2 cellular contexts compared by ENCODE assay signal in genomic region chr6:125693480-125693879, GRCh38.
TF ChIP-seq lines count a peak whose summit lies in the region.

No MANE protein-coding gene starts in this region.

TF ChIP-seq in HepG2, 621 proteins besides CTCF, POLR2A, EP300 and RAD21:
- TF ChIP-seq NFKB2 (CRISPR knock-in tag; IDR thresholded peaks at IDR 0.05; ENCODE audit: borderline replicate concordance): no peak
- no peak for TF ChIP-seq RXRB (CRISPR knock-in tag; IDR thresholded peaks at IDR 0.05; ENCODE audit: borderline replicate concordance)
- TF ChIP-seq ZNF282 (IDR thresholded peaks at IDR 0.05; ENCODE audit: partially characterized antibody): no peak
- TF ChIP-seq ZNF841 (CRISPR knock-in tag; IDR thresholded peaks at IDR 0.05; ENCODE audit: borderline replicate concordance): no peak
- TF ChIP-seq ATF7 (IDR thresholded peaks at IDR 0.05): no peak
- TF ChIP-seq ATF7 (CRISPR knock-in tag; IDR thresholded peaks at IDR 0.05): no peak
TF ChIP-seq in HepG2: peak in this region for 0.

TF ChIP-seq in GM23338, 12 proteins besides CTCF, POLR2A, EP300 and RAD21:
- TF ChIP-seq ETS1 (IDR thresholded peaks at IDR 0.05): no peak
- no peak for TF ChIP-seq NANOG (IDR thresholded peaks at IDR 0.05; ENCODE audit: borderline replicate concordance)
- no peak for TF ChIP-seq EZH2 (IDR thresholded peaks at IDR 0.05; ENCODE audit: low read depth, unreplicated experiment)
- no peak; the same call in 1 of the 2 replicates for TF ChIP-seq POLR2AphosphoS5 (IDR thresholded peaks at IDR 0.05; ENCODE audit: low read depth)
- TF ChIP-seq ZNF114 (CRISPR knock-in tag; IDR thresholded peaks at IDR 0.05): no peak
- no peak for TF ChIP-seq ZNF331 (CRISPR knock-in tag; IDR thresholded peaks at IDR 0.05; ENCODE audit: low read depth)
- no peak for TF ChIP-seq CREB1 (CRISPR knock-in tag; IDR thresholded peaks at IDR 0.05; ENCODE audit: low read depth)
- no peak for TF ChIP-seq STAT1 (IDR thresholded peaks at IDR 0.05; ENCODE audit: unreplicated experiment)
- TF ChIP-seq, protein P1, sequence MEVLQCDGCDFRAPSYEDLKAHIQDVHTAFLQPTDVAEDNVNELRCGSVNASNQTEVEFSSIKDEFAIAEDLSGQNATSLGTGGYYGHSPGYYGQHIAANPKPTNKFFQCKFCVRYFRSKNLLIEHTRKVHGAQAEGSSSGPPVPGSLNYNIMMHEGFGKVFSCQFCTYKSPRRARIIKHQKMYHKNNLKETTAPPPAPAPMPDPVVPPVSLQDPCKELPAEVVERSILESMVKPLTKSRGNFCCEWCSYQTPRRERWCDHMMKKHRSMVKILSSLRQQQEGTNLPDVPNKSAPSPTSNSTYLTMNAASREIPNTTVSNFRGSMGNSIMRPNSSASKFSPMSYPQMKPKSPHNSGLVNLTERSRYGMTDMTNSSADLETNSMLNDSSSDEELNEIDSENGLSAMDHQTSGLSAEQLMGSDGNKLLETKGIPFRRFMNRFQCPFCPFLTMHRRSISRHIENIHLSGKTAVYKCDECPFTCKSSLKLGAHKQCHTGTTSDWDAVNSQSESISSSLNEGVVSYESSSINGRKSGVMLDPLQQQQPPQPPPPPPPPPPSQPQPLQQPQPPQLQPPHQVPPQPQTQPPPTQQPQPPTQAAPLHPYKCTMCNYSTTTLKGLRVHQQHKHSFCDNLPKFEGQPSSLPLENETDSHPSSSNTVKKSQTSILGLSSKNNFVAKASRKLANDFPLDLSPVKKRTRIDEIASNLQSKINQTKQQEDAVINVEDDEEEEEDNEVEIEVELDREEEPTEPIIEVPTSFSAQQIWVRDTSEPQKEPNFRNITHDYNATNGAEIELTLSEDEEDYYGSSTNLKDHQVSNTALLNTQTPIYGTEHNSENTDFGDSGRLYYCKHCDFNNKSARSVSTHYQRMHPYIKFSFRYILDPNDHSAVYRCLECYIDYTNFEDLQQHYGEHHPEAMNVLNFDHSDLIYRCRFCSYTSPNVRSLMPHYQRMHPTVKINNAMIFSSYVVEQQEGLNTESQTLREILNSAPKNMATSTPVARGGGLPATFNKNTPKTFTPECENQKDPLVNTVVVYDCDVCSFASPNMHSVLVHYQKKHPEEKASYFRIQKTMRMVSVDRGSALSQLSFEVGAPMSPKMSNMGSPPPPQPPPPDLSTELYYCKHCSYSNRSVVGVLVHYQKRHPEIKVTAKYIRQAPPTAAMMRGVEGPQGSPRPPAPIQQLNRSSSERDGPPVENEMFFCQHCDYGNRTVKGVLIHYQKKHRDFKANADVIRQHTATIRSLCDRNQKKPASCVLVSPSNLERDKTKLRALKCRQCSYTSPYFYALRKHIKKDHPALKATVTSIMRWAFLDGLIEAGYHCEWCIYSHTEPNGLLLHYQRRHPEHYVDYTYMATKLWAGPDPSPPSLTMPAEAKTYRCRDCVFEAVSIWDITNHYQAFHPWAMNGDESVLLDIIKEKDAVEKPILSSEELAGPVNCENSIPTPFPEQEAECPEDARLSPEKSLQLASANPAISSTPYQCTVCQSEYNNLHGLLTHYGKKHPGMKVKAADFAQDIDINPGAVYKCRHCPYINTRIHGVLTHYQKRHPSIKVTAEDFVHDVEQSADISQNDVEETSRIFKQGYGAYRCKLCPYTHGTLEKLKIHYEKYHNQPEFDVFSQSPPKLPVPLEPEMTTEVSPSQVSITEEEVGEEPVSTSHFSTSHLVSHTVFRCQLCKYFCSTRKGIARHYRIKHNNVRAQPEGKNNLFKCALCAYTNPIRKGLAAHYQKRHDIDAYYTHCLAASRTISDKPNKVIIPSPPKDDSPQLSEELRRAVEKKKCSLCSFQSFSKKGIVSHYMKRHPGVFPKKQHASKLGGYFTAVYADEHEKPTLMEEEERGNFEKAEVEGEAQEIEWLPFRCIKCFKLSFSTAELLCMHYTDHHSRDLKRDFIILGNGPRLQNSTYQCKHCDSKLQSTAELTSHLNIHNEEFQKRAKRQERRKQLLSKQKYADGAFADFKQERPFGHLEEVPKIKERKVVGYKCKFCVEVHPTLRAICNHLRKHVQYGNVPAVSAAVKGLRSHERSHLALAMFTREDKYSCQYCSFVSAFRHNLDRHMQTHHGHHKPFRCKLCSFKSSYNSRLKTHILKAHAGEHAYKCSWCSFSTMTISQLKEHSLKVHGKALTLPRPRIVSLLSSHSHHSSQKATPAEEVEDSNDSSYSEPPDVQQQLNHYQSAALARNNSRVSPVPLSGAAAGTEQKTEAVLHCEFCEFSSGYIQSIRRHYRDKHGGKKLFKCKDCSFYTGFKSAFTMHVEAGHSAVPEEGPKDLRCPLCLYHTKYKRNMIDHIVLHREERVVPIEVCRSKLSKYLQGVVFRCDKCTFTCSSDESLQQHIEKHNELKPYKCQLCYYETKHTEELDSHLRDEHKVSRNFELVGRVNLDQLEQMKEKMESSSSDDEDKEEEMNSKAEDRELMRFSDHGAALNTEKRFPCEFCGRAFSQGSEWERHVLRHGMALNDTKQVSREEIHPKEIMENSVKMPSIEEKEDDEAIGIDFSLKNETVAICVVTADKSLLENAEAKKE (CRISPR knock-in tag; IDR thresholded peaks at IDR 0.05): no peak
